In the genomic region with DNA sequence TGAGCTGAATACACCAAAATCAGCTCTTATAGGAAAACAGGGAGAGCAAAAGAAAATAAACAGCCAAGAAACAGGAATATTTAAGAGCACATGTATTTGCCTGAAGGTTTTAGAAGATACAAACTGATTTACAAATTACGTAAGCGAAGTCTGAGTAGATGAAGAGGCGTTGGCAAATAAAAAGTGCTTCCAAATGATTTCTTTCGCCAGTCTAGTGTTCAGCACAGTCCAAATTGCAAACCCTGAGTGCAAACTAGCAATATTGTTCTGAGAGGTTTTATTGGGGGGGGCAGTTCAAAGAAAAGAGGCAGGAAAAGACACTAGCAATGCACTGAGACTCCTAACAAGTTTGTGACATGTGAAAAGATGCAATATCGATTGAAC, we compare ENCODE assay signal across 16 cellular contexts. TPM values are rescaled to one million over a fixed set of nuclear protein-coding genes. Genes with fewer than 3 reads are reported as not detected.
DNase-seq lines count a peak whose midpoint lies in the region; ATAC-seq and TF ChIP-seq lines count a peak whose summit lies in the region.
"Had no signal": no experiment of that assay in that cellular context is flagged by ENCODE, and none has a peak within 500 bp of the region (broad histone marks: within the 10 kb centered on the region; RNA-seq: fewer than 3 reads in every experiment).

No MANE protein-coding gene starts in this region.

- H3K27me3 ChIP-seq in left ventricle myocardium inferior (ENCODE audit: low read depth) = no peaks in the 10 kb centered on the region
- H3K27me3 ChIP-seq in prostate gland (replicated peaks; ENCODE audit: insufficient read depth) = no peaks in the 10 kb centered on the region
- H3K27me3 ChIP-seq in vagina = no peaks in the 10 kb centered on the region

- H3K4me3 ChIP-seq in left ventricle myocardium inferior (peak overlapping the region; percentile 52), foreskin fibroblast (ENCODE audit: low read depth in 1 of 2, low read length in 2 of 2) (no peak overlapping the region), prostate gland (no peak overlapping the region), vagina (peak overlapping the region; percentile 2 to 12)

- H3K4me1 ChIP-seq in left ventricle myocardium inferior = peaks cover 70% of the 10 kb centered on the region
- H3K4me1 ChIP-seq in prostate gland (replicated peaks) = peaks cover 14% of the 10 kb centered on the region
- peaks cover 39% of the 10 kb centered on the region for H3K4me1 ChIP-seq in vagina

- no peak for TF ChIP-seq CTCF in left ventricle myocardium inferior (IDR thresholded peaks at IDR 0.05; ENCODE audit: borderline replicate concordance)
- no peak for TF ChIP-seq CTCF in foreskin fibroblast (IDR thresholded peaks at IDR 0.05; ENCODE audit: low read depth, low read length)
- TF ChIP-seq CTCF in prostate gland (IDR thresholded peaks at IDR 0.05) = no peak
- no peak for TF ChIP-seq CTCF in vagina (IDR thresholded peaks at IDR 0.05)

- intact Hi-C loops in left ventricle myocardium inferior (cut with micrococcal nuclease) (no loop called here), left ventricle myocardium superior (cut with micrococcal nuclease) (no loop called here), prostate gland (cut with DNase I) (no loop called here), vagina (cut with DNase I) (no loop called here)

- H3K36me3 ChIP-seq in left ventricle myocardium inferior = no peaks in the 10 kb centered on the region
- no peaks in the 10 kb centered on the region for H3K36me3 ChIP-seq in prostate gland
- no peaks in the 10 kb centered on the region for H3K36me3 ChIP-seq in vagina

- WGBS in prostate gland = 24% methylated on average over 5 of the region's 5 CpGs

- H3K27ac ChIP-seq in left ventricle myocardium inferior (replicated peaks) (peak overlapping the region; percentile 91), prostate gland (peak overlapping the region; percentile 54 to 62), vagina (peak overlapping the region; percentile 68)

- TF ChIP-seq POLR2A in prostate gland (IDR thresholded peaks at IDR 0.05) (no peak), vagina (IDR thresholded peaks at IDR 0.05) (no peak)

- H3K9me3 ChIP-seq in left ventricle myocardium inferior (replicated peaks) (no peaks in the 10 kb centered on the region), prostate gland (no peaks in the 10 kb centered on the region), vagina (no peaks in the 10 kb centered on the region)

- ATAC-seq in left ventricle myocardium superior = no peak
- ATAC-seq in GM19397 (IDR thresholded peaks at IDR 0.05; ENCODE audit: unreplicated experiment) = no peak
- ATAC-seq: SK-N-SH treated with all-trans-retinoic acid at 6 μM for 48 hours; stimulated activated effector memory CD8-positive, alpha-beta T cell treated with anti-CD3 and anti-CD28 coated beads, Interleukin-12 subunit alpha, Interleukin-12 subunit beta, amount 100 ng/mL, for 72 hours had no signal

- no peak for DNase-seq in left ventricle myocardium inferior
- DNase-seq in left ventricle myocardium superior = no peak
- peak; percentile 5 to 19 for DNase-seq in foreskin fibroblast
- no peak for DNase-seq in prostate gland (ENCODE audit: low spot score)
- DNase-seq in vagina (ENCODE audit: extremely low spot score in 2 of 2) = no peak
- no peak for DNase-seq in SW 1271 (lab: John Stamatoyannopoulos, UW)
- DNase-seq in DMS79 (lab: John Stamatoyannopoulos, UW) = no peak
- DNase-seq: ACHN; activated CD4-positive, alpha-beta T cell treated with anti-CD3 and anti-CD28 coated beads, Interleukin-2, amount 50 U/mL, for 4 hours; activated T-cell treated with anti-CD3 and anti-CD28 coated beads, Interleukin-2, amount 50 U/mL, for 48 hours; CD4-positive, alpha-beta memory T cell; NCI-H524; small intestine had no signal

RNA-seq across cellular contexts. Expression of a gene that starts 8.1 kb away (rescaled TPM):
- 130 TPM for total RNA-seq in left ventricle myocardium inferior
- 113 TPM for total RNA-seq in left ventricle myocardium superior
- total RNA-seq in prostate gland = 10 to 100 TPM; 31.6 to 38.1 TPM
- 25.0 TPM for total RNA-seq in vagina

Comparison
In these comparisons a context has a peak if more than half of its experiments do, and no peak if none do; other contexts are left out.
1. DNase-seq: peak in foreskin fibroblast (2 of 2); none in left ventricle myocardium inferior (single experiment), left ventricle myocardium superior (single experiment), prostate gland (single experiment), vagina (0 of 2), SW 1271 (0 of 2) and DMS79 (single experiment).
2. H3K4me3 ChIP-seq: peak in left ventricle myocardium inferior (single experiment) and vagina (2 of 2); none in foreskin fibroblast (0 of 2) and prostate gland (0 of 2).
3. Peak in every context shown above with its lines, with median percentiles within 50 percentile points of each other: H3K27ac ChIP-seq.